ENCODE assay signal across 1 cellular context in genomic region chr2:141323571-141323970, GRCh38.
TF ChIP-seq lines count a peak whose summit lies in the region.

No MANE protein-coding gene starts in this region.

TF ChIP-seq in IMR-90, 13 proteins besides CTCF, POLR2A, EP300 and RAD21 (continued from another document):
- TF ChIP-seq ELK1 (IDR thresholded peaks at IDR 0.05; ENCODE audit: borderline replicate concordance, low read depth, low read length), result no peak
- TF ChIP-seq RFX5 (IDR thresholded peaks at IDR 0.05; ENCODE audit: low read depth, low read length), result no peak
- TF ChIP-seq MXI1 (IDR thresholded peaks at IDR 0.05; ENCODE audit: borderline replicate concordance, low read depth, low read length), result no peak
- TF ChIP-seq NFE2L2 (IDR thresholded peaks at IDR 0.05; ENCODE audit: low read depth, low read length), result no peak
